In genomic region chr18:9787126-9787525, GRCh38 we compare ENCODE assay signal across 2 cellular contexts.
TF ChIP-seq lines count a peak whose summit lies in the region.

No MANE protein-coding gene starts in this region.

TF ChIP-seq in IMR-90, 13 proteins besides CTCF, POLR2A, EP300 and RAD21 (continued from another document):
- TF ChIP-seq ELK1 (IDR thresholded peaks at IDR 0.05; ENCODE audit: borderline replicate concordance, low read depth, low read length) (no peak), CHD1 (IDR thresholded peaks at IDR 0.05; ENCODE audit: low read depth, low read length) (no peak), MAFK (IDR thresholded peaks at IDR 0.05; ENCODE audit: low read depth, low read length) (no peak)
TF ChIP-seq in IMR-90: peak in this region for 0.

TF ChIP-seq in SK-N-SH treated with all-trans-retinoic acid at 6 μM for 48 hours, 23 proteins besides CTCF, POLR2A, EP300 and RAD21 (continued from another document):
- TF ChIP-seq CSRNP3 (CRISPR knock-in tag; IDR thresholded peaks at IDR 0.05), result no peak
